In genomic region chr15:61155741-61156700, GRCh38 we compare ENCODE assay signal across 10 cellular contexts.
DNase-seq lines count a peak whose midpoint lies in the region; ATAC-seq, FAIRE-seq and TF ChIP-seq lines count a peak whose summit lies in the region.
"Had no signal": no experiment of that assay in that cellular context is flagged by ENCODE, and none has a peak within 500 bp of the region (broad histone marks: within the 10 kb centered on the region; RNA-seq: fewer than 3 reads in every experiment).

No MANE protein-coding gene starts in this region.

- DNase-seq in DMS53 treated with DMSO at 0.1 percent for 48 hours (lab: John Stamatoyannopoulos, UW; ENCODE audit: unreplicated experiment) (peak; percentile 26), SK-N-MC (ENCODE audit: low read depth, low spot score) (peak; percentile 53), glomerular visceral epithelial cell (ENCODE audit: extremely low spot score) (peak; percentile 15), pancreas (no peak), cerebellar nuclear complex (lab: John Stamatoyannopoulos, UW) (no peak), Kasumi-1 (lab: John Stamatoyannopoulos, UW) (no peak), HK-2 (ENCODE audit: unreplicated experiment) (no peak), SHP77 treated with DMSO at 0.1 percent for 48 hours (lab: John Stamatoyannopoulos, UW) (no peak)
- DNase-seq: NCI-H446 treated with DMSO at 0.1 percent for 48 hours had no signal

- intact Hi-C loops in pancreas (cut with DNase I), result no loop called here

- no peak overlapping the region for H3K9ac ChIP-seq in SK-N-MC (ENCODE audit: insufficient read length)

- H3K4me1 ChIP-seq in pancreas, result no peaks in the 10 kb centered on the region

- no peak for TF ChIP-seq CTCF in pancreas (IDR thresholded peaks at IDR 0.05)

- H3K27ac ChIP-seq in SK-N-MC (peak overlapping the region; percentile 44; the same call in 1 of the 2 replicates), pancreas (no peak overlapping the region)

- 89 to 91% methylated on average over 9 of the region's 9 CpGs for WGBS in pancreas, 2 donors

- no peaks in the 10 kb centered on the region for H3K36me3 ChIP-seq in SK-N-MC (ENCODE audit: insufficient read depth, low read length)
- H3K36me3 ChIP-seq in pancreas, result no peaks in the 10 kb centered on the region

- peak in 3 of 4 donors; percentile 48 to 56 (median 51) for ATAC-seq in pancreas
- ATAC-seq: HCT116 had no signal

- H3K4me3 ChIP-seq in SK-N-MC, result 0 out of 2 replicates have a peak overlapping the region, but pooled peaks have one; percentile 20
- no peak overlapping the region for H3K4me3 ChIP-seq in pancreas

- H3K9me3 ChIP-seq in SK-N-MC (ENCODE audit: low read depth, low read length), result no peaks in the 10 kb centered on the region
- no peaks in the 10 kb centered on the region for H3K9me3 ChIP-seq in pancreas

- no peak for FAIRE-seq in pancreas (lab: Jason Lieb, UNC)

- H3K27me3 ChIP-seq in pancreas, result no peaks in the 10 kb centered on the region

Comparison
In these comparisons a context has a peak if more than half of its experiments do, and no peak if none do; other contexts are left out.
1. DNase-seq: peak in DMS53 treated with DMSO at 0.1 percent for 48 hours (single experiment), SK-N-MC (single experiment) and glomerular visceral epithelial cell (single experiment); none in pancreas (0 of 6), cerebellar nuclear complex (0 of 2), Kasumi-1 (0 of 2), HK-2 (single experiment) and SHP77 treated with DMSO at 0.1 percent for 48 hours (single experiment).